Comparison of ENCODE assay signal across 32 cellular contexts in genomic region chr2:141381946-141382345, GRCh38.
"Had no signal": no experiment of that assay in that cellular context is flagged by ENCODE, and none has a peak within 500 bp of the region (broad histone marks: within the 10 kb centered on the region; RNA-seq: fewer than 3 reads in every experiment).

No MANE protein-coding gene starts in this region.

- H3K27me3 ChIP-seq: adrenal gland had no signal

- H3K4me1 ChIP-seq: adrenal gland had no signal

- H3K36me3 ChIP-seq: adrenal gland had no signal

- H3K27ac ChIP-seq: adrenal gland, RWPE1, VCaP had no signal

- DNase-seq: activated B cell treated with CpG ODN at 0.5 μM for 24 hours; activated CD4-positive, alpha-beta memory T cell treated with anti-CD3 and anti-CD28 coated beads for 36 hours; activated CD4-positive, alpha-beta T cell treated with anti-CD3 and anti-CD28 coated beads for 4 hours; activated CD4-positive, alpha-beta T cell treated with anti-CD3 and anti-CD28 coated beads, Interleukin-2, amount 50 U/mL, for 1 hour; activated CD4-positive, CD25-positive, alpha-beta regulatory T cell treated with anti-CD3 and anti-CD28 coated beads, Interleukin-2, amount 50 U/mL, for 72 hours; activated CD8-positive, alpha-beta memory T cell treated with anti-CD3 and anti-CD28 coated beads, Interleukin-2, amount 50 U/mL, for 4 hours; activated effector memory CD4-positive, alpha-beta T cell treated with Interleukin-2 at 50 U/mL for 16 hours; activated naive CD4-positive, alpha-beta T cell treated with anti-CD3 and anti-CD28 coated beads, Interleukin-2, amount 50 U/mL, for 16 hours; activated naive CD8-positive, alpha-beta T cell treated with anti-CD3 and anti-CD28 coated beads, Interleukin-2, amount 10 ng/mL, durations not matched to agents 7 days and 5 days; activated T-cell treated with anti-CD3 and anti-CD28 coated beads for 4 hours; activated T-cell treated with anti-CD3 and anti-CD28 coated beads, Interleukin-2, amount 50 U/mL, for 48 hours; adrenal gland; Karpas-422; KBM-7; NCI-H1105 treated with DMSO at 0.1 percent for 48 hours; NCI-H1436; NCI-H1694; NCI-H1930; NCI-H2081 treated with DMSO at 0.1 percent for 48 hours; NCI-H226; NCI-H510A; NCI-H526; NCI-H748 treated with DMSO at 0.1 percent for 48 hours; NK-92 treated with Interleukin-12 subunit alpha and Interleukin-12 subunit beta, amount 100 ng/mL, for 24 hours; PC-3; SW 1271; T-helper 1 cell; T-helper 2 cell; T-helper 9 cell had no signal

- ATAC-seq: PC-3, Right ventricle myocardium inferior had no signal

- H3K4me3 ChIP-seq: adrenal gland had no signal

- H3K9me3 ChIP-seq: adrenal gland had no signal
